ENCODE assay signal across 8 cellular contexts in genomic region chr22:41832553-41833368, GRCh38. TPM values are rescaled to one million over a fixed set of nuclear protein-coding genes. Genes with fewer than 3 reads are reported as not detected.
A peak's percentile ranks its signal among the peaks of the same experiment; 100 is the strongest.
DNase-seq lines count a peak whose midpoint lies in the region; ATAC-seq and TF ChIP-seq lines count a peak whose summit lies in the region.

Gene SREBF2 (plus strand): TSS chr22:41833105. CDS start chr22:41833271, 166 bp downstream.

- under 1% methylated on average over 63 of the region's 75 CpGs for WGBS in prostate gland
- under 1% methylated on average over 75 of the region's 75 CpGs for WGBS in urinary bladder

- intact Hi-C loops in left ventricle myocardium superior (cut with micrococcal nuclease) (no loop called here), prostate gland (cut with DNase I) (no loop called here)

- H3K27ac ChIP-seq in angular gyrus (ENCODE audit: low read depth, low read length) (peak within 1 kb of the TSS; percentile 89), prostate gland (peak within 1 kb of the TSS; percentile 96 to 98), urinary bladder (ENCODE audit: low read depth) (peak within 1 kb of the TSS; percentile 91)

- peak in 1 of 4 experiments; percentile 2 for TF ChIP-seq CTCF in prostate gland (IDR thresholded peaks at IDR 0.05)

- H3K36me3 ChIP-seq in prostate gland (no peaks in the 10 kb centered on the region), urinary bladder (ENCODE audit: insufficient read depth) (no peaks in the 10 kb centered on the region)

- TF ChIP-seq POLR2A in prostate gland (IDR thresholded peaks at IDR 0.05) = peak; percentile 70

- H3K9me3 ChIP-seq in prostate gland = no peaks in the 10 kb centered on the region

- H3K4me1 ChIP-seq in prostate gland (replicated peaks) (no peaks in the 10 kb centered on the region), urinary bladder (ENCODE audit: insufficient read depth) (no peaks in the 10 kb centered on the region)

- DNase-seq in NCI-H187 (lab: John Stamatoyannopoulos, UW) (peak; percentile 87 to 94), T-helper 2 cell (peak; percentile 96 to 100 (median 99)), left ventricle myocardium superior (peak; percentile 100), prostate gland (ENCODE audit: low spot score) (peak; percentile 100)

- peak within 1 kb of the TSS; percentile 85 to 98 for H3K4me3 ChIP-seq in prostate gland
- H3K4me3 ChIP-seq in urinary bladder (ENCODE audit: low read depth, low read length) = peak within 1 kb of the TSS; percentile 88

- no peaks in the 10 kb centered on the region for H3K27me3 ChIP-seq in prostate gland (replicated peaks; ENCODE audit: insufficient read depth)

- ATAC-seq in GM18498 (IDR thresholded peaks at IDR 0.05; ENCODE audit: unreplicated experiment) (peak; percentile 87), HG02938 (IDR thresholded peaks at IDR 0.05; ENCODE audit: unreplicated experiment) (peak; percentile 84), left ventricle myocardium superior (peak; percentile 94)

RNA-seq across cellular contexts. Expression of gene SREBF2, which starts in this region (rescaled TPM):
- total RNA-seq in left ventricle myocardium superior (89.7 TPM), prostate gland (100 to 1,000 TPM in 1 of 2 donors, 10 to 100 TPM in 1; 62.7 to 128 TPM), urinary bladder (49.7 TPM)
- polyA plus RNA-seq in urinary bladder = 51.3 TPM

Comparison
In these comparisons a context has a peak if more than half of its experiments do, and no peak if none do; other contexts are left out.
1. Peak in every context shown above with its lines: DNase-seq, ATAC-seq, H3K4me3 ChIP-seq and H3K27ac ChIP-seq.